ENCODE assay signal across 9 cellular contexts in the genomic region with DNA sequence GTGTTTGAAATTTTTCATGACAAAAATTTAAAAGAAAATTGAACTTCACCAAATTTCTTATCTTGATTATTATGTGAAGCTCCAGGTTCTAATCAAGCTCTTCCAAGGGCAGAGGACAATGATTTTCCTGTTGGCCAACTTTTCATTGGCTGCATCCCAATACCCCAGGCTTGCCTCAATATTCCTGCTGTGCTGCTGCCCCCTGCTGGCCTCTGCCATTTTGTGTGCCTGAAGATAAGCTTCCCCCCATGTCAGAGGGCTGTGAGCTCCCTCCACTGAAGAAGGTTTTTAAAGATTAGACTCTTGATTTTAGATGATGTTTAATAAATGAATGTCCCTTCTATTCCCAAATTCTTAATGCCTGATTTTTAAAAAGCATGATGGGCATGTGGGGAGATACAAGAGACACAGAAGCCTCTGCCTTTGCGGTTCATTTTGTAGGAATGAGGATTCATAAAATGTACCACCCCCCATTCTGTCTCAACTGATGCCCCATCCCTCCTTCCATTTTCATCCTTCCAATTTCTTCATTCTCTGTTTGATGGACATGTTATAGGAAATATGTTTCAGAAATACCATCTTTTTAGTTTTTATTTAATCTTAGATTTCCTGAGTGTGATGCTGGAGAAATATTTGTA.
DNase-seq lines count a peak whose midpoint lies in the region; ATAC-seq and TF ChIP-seq lines count a peak whose summit lies in the region.
"Had no signal": no experiment of that assay in that cellular context is flagged by ENCODE, and none has a peak within 500 bp of the region (broad histone marks: within the 10 kb centered on the region; RNA-seq: fewer than 3 reads in every experiment).

No MANE protein-coding gene starts in this region.

- no peaks in the 10 kb centered on the region for H3K36me3 Mint-ChIP-seq in activated naive CD4-positive, alpha-beta T cell treated with anti-CD3 and anti-CD28 coated beads, Interleukin-2, amount 10 ng/mL, durations not matched to agents 7 days and 5 days

- peak; percentile 90 for DNase-seq in DMS 273 (lab: John Stamatoyannopoulos, UW; ENCODE audit: unreplicated experiment)
- DNase-seq in HT-29 (ENCODE audit: low spot score), result peak; percentile 69
- peak; percentile 56 for DNase-seq in RKO (ENCODE audit: low spot score)
- peak; percentile 69 for DNase-seq in activated naive CD4-positive, alpha-beta T cell treated with anti-CD3 and anti-CD28 coated beads, Interleukin-2, amount 10 ng/mL, durations not matched to agents 7 days and 5 days
- peak; percentile 73 to 85 for DNase-seq in cardiac muscle cell (ENCODE audit: low read depth in 1 of 2, low spot score in 1 of 2)
- DNase-seq in retinal pigment epithelial cell (ENCODE audit: low read depth), result no peak

- peaks cover 24% of the 10 kb centered on the region for H3K27me3 Mint-ChIP-seq in activated naive CD4-positive, alpha-beta T cell treated with anti-CD3 and anti-CD28 coated beads, Interleukin-2, amount 10 ng/mL, durations not matched to agents 7 days and 5 days

- H3K9me3 ChIP-seq in cardiac muscle cell (ENCODE audit: low read depth), result no peaks in the 10 kb centered on the region

- peak; percentile 79 for TF ChIP-seq CTCF in cardiac muscle cell (IDR thresholded peaks at IDR 0.05; ENCODE audit: low read depth, low read length)
- peak; percentile 84 for TF ChIP-seq CTCF in retinal pigment epithelial cell (conservative IDR thresholded peaks at IDR 0.05; ENCODE audit: low read depth, low read length)

- CTCF ChIA-PET in activated naive CD4-positive, alpha-beta T cell treated with anti-CD3 and anti-CD28 coated beads, Interleukin-2, amount 10 ng/mL, durations not matched to agents 7 days and 5 days (lab: Charles Lee), result interaction anchor here (0.6 to 3.5 kb wide), 22 partner anchors 11 to 807 kb away, joined by 3 to 18 read pairs (median 4); a partner anchor contains a TSS

- H3K4me3 ChIP-seq in cardiac muscle cell, result no peak overlapping the region
- no peak overlapping the region for H3K4me3 ChIP-seq in retinal pigment epithelial cell (ENCODE audit: low read length)

- H3K27ac ChIP-seq in cardiac muscle cell, result no peak overlapping the region

- no peaks in the 10 kb centered on the region for H3K36me3 ChIP-seq in cardiac muscle cell

- no peak for ATAC-seq in GM19467 (IDR thresholded peaks at IDR 0.05; ENCODE audit: unreplicated experiment)
- ATAC-seq in HG03097 (IDR thresholded peaks at IDR 0.05; ENCODE audit: low FRiP score, unreplicated experiment), result no peak
- ATAC-seq: activated naive CD4-positive, alpha-beta T cell treated with anti-CD3 and anti-CD28 coated beads, Interleukin-2, amount 50 U/mL, for 72 hours had no signal

- no peak overlapping the region for H3K4me3 Mint-ChIP-seq in activated naive CD4-positive, alpha-beta T cell treated with anti-CD3 and anti-CD28 coated beads, Interleukin-2, amount 10 ng/mL, durations not matched to agents 7 days and 5 days

- no peak overlapping the region for H3K27ac Mint-ChIP-seq in activated naive CD4-positive, alpha-beta T cell treated with anti-CD3 and anti-CD28 coated beads, Interleukin-2, amount 10 ng/mL, durations not matched to agents 7 days and 5 days
- H3K27ac Mint-ChIP-seq: activated naive CD4-positive, alpha-beta T cell treated with anti-CD3 and anti-CD28 coated beads, Interleukin-2, amount 50 U/mL, for 72 hours had no signal

- H3K9me3 Mint-ChIP-seq in activated naive CD4-positive, alpha-beta T cell treated with anti-CD3 and anti-CD28 coated beads, Interleukin-2, amount 10 ng/mL, durations not matched to agents 7 days and 5 days, result no peaks in the 10 kb centered on the region

- no peaks in the 10 kb centered on the region for H3K4me1 ChIP-seq in cardiac muscle cell (ENCODE audit: low read depth)

- H3K27me3 ChIP-seq in cardiac muscle cell, result no peaks in the 10 kb centered on the region

- peaks cover 9% of the 10 kb centered on the region for H3K4me1 Mint-ChIP-seq in activated naive CD4-positive, alpha-beta T cell treated with anti-CD3 and anti-CD28 coated beads, Interleukin-2, amount 10 ng/mL, durations not matched to agents 7 days and 5 days
